In the genomic region with DNA sequence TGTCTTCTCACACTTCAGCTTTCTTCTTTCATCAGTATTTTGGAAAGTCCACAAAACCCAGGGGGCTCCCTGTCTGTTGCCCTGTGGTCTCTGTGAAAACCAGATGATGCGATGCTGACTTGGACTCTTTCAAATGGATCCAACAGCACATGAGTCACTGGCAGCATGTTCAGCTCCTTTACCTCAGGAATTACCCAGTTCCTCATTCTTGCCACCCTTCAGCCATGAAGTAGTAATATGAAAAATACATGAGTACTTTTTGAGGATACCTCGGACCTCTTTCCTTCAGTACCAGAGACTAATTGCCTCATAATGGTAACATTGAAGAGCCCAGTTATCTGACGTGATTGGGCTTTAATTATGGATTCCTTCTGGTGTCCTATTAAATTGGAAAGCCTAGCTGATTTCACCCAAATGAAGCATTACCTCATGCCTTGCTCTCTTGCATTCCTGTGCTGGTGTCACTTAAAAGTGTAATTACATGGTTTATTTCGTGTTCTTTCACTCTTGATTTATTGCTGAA, we compare ENCODE assay signal across 8 cellular contexts.
A peak's percentile ranks its signal among the peaks of the same experiment; 100 is the strongest.
DNase-seq lines count a peak whose midpoint lies in the region; ATAC-seq and TF ChIP-seq lines count a peak whose summit lies in the region.

No MANE protein-coding gene starts in this region.

- CTCF ChIA-PET in CD4-positive, alpha-beta T cell (lab: Charles Lee): interaction anchor here (1.2 kb wide), 1 partner anchor 59 kb away, joined by 3 read pairs; no protein-coding TSS in a partner anchor

- H3K4me3 ChIP-seq in testis: no peak overlapping the region

- no peaks in the 10 kb centered on the region for H3K36me3 ChIP-seq in testis (ENCODE audit: low read depth, missing control alignments)

- TF ChIP-seq CTCF in CD4-positive, alpha-beta T cell (IDR thresholded peaks at IDR 0.05): no peak
- TF ChIP-seq CTCF in testis (IDR thresholded peaks at IDR 0.05): no peak

- H3K9me3 ChIP-seq in CD4-positive, alpha-beta T cell (ENCODE audit: control insufficient read depth, low read length): no peaks in the 10 kb centered on the region
- H3K9me3 ChIP-seq in testis: no peaks in the 10 kb centered on the region

- peak overlapping the region; percentile 40 for H3K27ac Mint-ChIP-seq in CD4-positive, alpha-beta T cell
- H3K27ac Mint-ChIP-seq in stimulated activated memory B cell treated with anti-CD40 and anti-IgM and Interleukin-4, amounts not matched to agents 10 μg/mL and 1 μg/mL and 100 μg/mL, for 72 hours: peak overlapping the region; percentile 89

- no peak for TF ChIP-seq POLR2A in testis (IDR thresholded peaks at IDR 0.05)

- ATAC-seq in CD4-positive, alpha-beta T cell (ENCODE audit: poor library complexity): no peak
- peak; percentile 86 for ATAC-seq in GM19438 (IDR thresholded peaks at IDR 0.05; ENCODE audit: low read depth, unreplicated experiment)
- ATAC-seq in HG03432 (IDR thresholded peaks at IDR 0.05; ENCODE audit: unreplicated experiment): peak; percentile 88
- ATAC-seq in stimulated activated memory B cell treated with anti-CD40 and anti-IgM and Interleukin-4, amounts not matched to agents 10 μg/mL and 1 μg/mL and 100 μg/mL, for 72 hours: peak; percentile 97

- H3K4me1 Mint-ChIP-seq in CD4-positive, alpha-beta T cell (ENCODE audit: low read depth): peaks cover 52% of the 10 kb centered on the region
- peaks cover 69% of the 10 kb centered on the region for H3K4me1 Mint-ChIP-seq in stimulated activated memory B cell treated with anti-CD40 and anti-IgM and Interleukin-4, amounts not matched to agents 10 μg/mL and 1 μg/mL and 100 μg/mL, for 72 hours

- no peak overlapping the region for H3K27ac ChIP-seq in CD4-positive, alpha-beta T cell (ENCODE audit: low read depth, low read length)
- H3K27ac ChIP-seq in testis: no peak overlapping the region

- intact Hi-C loops in CD4-positive, alpha-beta T cell (cut with DNase I, micrococcal nuclease): loop anchor here (5.0 kb wide), 2 partner anchors 33 to 43 kb away; no protein-coding TSS in a partner anchor
- intact Hi-C loops in testis (cut with DNase I; ENCODE audit: low total_unique reads): no loop called here

- POLR2A ChIA-PET in CD4-positive, alpha-beta T cell (lab: Charles Lee): interaction anchor here (0.9 to 1.3 kb wide), 3 partner anchors 9 to 12 kb away, joined by 3 read pairs; no protein-coding TSS in a partner anchor

- H3K4me3 Mint-ChIP-seq in CD4-positive, alpha-beta T cell: no peak overlapping the region
- H3K4me3 Mint-ChIP-seq in stimulated activated memory B cell treated with anti-CD40 and anti-IgM and Interleukin-4, amounts not matched to agents 10 μg/mL and 1 μg/mL and 100 μg/mL, for 72 hours: peak overlapping the region; percentile 19

- WGBS in testis, 2 donors: 73 to 83% methylated on average over 4 of the region's 4 CpGs

- H3K4me1 ChIP-seq in testis: peaks cover 5% of the 10 kb centered on the region

- H3K9me3 Mint-ChIP-seq in CD4-positive, alpha-beta T cell: no peaks in the 10 kb centered on the region
- H3K9me3 Mint-ChIP-seq in stimulated activated memory B cell treated with anti-CD40 and anti-IgM and Interleukin-4, amounts not matched to agents 10 μg/mL and 1 μg/mL and 100 μg/mL, for 72 hours: no peaks in the 10 kb centered on the region

- DNase-seq in CD4-positive, alpha-beta T cell: no peak
- peak; percentile 11 for DNase-seq in activated naive CD8-positive, alpha-beta T cell treated with anti-CD3 and anti-CD28 coated beads, Interleukin-2, amount 50 U/mL, for 16 hours (ENCODE audit: low read depth, low spot score)
- DNase-seq in hepatic stellate cell (ENCODE audit: low spot score) (no peak), testis (no peak), NCI-H2171 treated with DMSO at 0.1 percent for 48 hours (lab: John Stamatoyannopoulos, UW) (no peak)

- peaks cover 76% of the 10 kb centered on the region for H3K36me3 Mint-ChIP-seq in CD4-positive, alpha-beta T cell (ENCODE audit: low read depth)
- peaks cover 62% of the 10 kb centered on the region for H3K36me3 Mint-ChIP-seq in stimulated activated memory B cell treated with anti-CD40 and anti-IgM and Interleukin-4, amounts not matched to agents 10 μg/mL and 1 μg/mL and 100 μg/mL, for 72 hours

- no peaks in the 10 kb centered on the region for H3K27me3 Mint-ChIP-seq in CD4-positive, alpha-beta T cell
- no peaks in the 10 kb centered on the region for H3K27me3 Mint-ChIP-seq in stimulated activated memory B cell treated with anti-CD40 and anti-IgM and Interleukin-4, amounts not matched to agents 10 μg/mL and 1 μg/mL and 100 μg/mL, for 72 hours

- no peaks in the 10 kb centered on the region for H3K27me3 ChIP-seq in CD4-positive, alpha-beta T cell (ENCODE audit: control insufficient read depth, insufficient read depth, low read length)
- H3K27me3 ChIP-seq in testis: no peaks in the 10 kb centered on the region
